In genomic region chr1:31778763-31779488, GRCh38 we compare ENCODE assay signal across 24 cellular contexts. TPM values are rescaled to one million over a fixed set of nuclear protein-coding genes. Genes with fewer than 3 reads are reported as not detected.
DNase-seq lines count a peak whose midpoint lies in the region; ATAC-seq and TF ChIP-seq lines count a peak whose summit lies in the region.
"Had no signal": no experiment of that assay in that cellular context is flagged by ENCODE, and none has a peak within 500 bp of the region (broad histone marks: within the 10 kb centered on the region; RNA-seq: fewer than 3 reads in every experiment).

No MANE protein-coding gene starts in this region.

- no peak overlapping the region for H2BK5ac ChIP-seq in mesendoderm (ENCODE audit: low read length)

- POLR2A ChIA-PET in SK-N-SH (lab: Yijun Ruan, JAX): no interaction called here
- POLR2A ChIA-PET in OCI-LY7 (lab: Charles Lee): no interaction called here

- no peaks in the 10 kb centered on the region for H3K36me3 Mint-ChIP-seq in activated T-helper 1 cell treated with anti-CD3 and anti-CD28 coated beads, Interleukin-12 subunit alpha, Interleukin-12 subunit beta, Interleukin-2, Interleukin-4 antibody, amounts not matched to agents 30 ng/mL and 10 ng/mL and 1 ng/mL, durations not matched to agents 14 hours and 24 hours and 36 hours (ENCODE audit: low read depth)
- no peaks in the 10 kb centered on the region for H3K36me3 Mint-ChIP-seq in stimulated activated memory B cell treated with anti-CD40 and anti-IgM and Interleukin-4, amounts not matched to agents 10 μg/mL and 1 μg/mL and 100 μg/mL, for 72 hours
- H3K36me3 Mint-ChIP-seq: CD14-positive monocyte; CD8-positive, alpha-beta memory T cell; T-cell had no signal

- no peaks in the 10 kb centered on the region for H3K79me1 ChIP-seq in mesendoderm (ENCODE audit: low read length)

- H3K9me2 ChIP-seq in SK-N-SH: no peaks in the 10 kb centered on the region
- no peaks in the 10 kb centered on the region for H3K9me2 ChIP-seq in OCI-LY7 (ENCODE audit: insufficient read depth, low read length)

- no peak overlapping the region for H4K8ac ChIP-seq in mesendoderm (ENCODE audit: low read depth, low read length)

- H3K27ac ChIP-seq in SK-N-SH (ENCODE audit: low read depth in 2 of 2, low read length in 1 of 2) (no peak overlapping the region), OCI-LY7 (ENCODE audit: low read depth, low read length, poor library complexity, severe bottlenecking) (no peak overlapping the region), mesendoderm (ENCODE audit: low read depth, low read length) (no peak overlapping the region)
- H3K27ac ChIP-seq: GM23248, SJCRH30 had no signal

- no peak for TF ChIP-seq CTCF in SK-N-SH (IDR thresholded peaks at IDR 0.05)
- 0 out of 2 replicates have a peak, but pooled peaks have one; percentile 4 for TF ChIP-seq CTCF in BE2C (IDR thresholded peaks at IDR 0.05; ENCODE audit: low read depth, low read length)
- TF ChIP-seq CTCF in OCI-LY7 (conservative IDR thresholded peaks at IDR 0.05; ENCODE audit: low read length): peak; percentile 30; the same call in 1 of the 2 replicates

- H3K36me3 ChIP-seq in SK-N-SH (replicated peaks in 1 of 2; ENCODE audit: control insufficient read depth in 1 of 2, insufficient read depth in 2 of 2, low read length in 1 of 2) (no peaks in the 10 kb centered on the region), BE2C (no peaks in the 10 kb centered on the region), OCI-LY7 (ENCODE audit: insufficient read depth, low read length) (no peaks in the 10 kb centered on the region), mesendoderm (ENCODE audit: control insufficient read depth, insufficient read depth, low read length) (no peaks in the 10 kb centered on the region)
- H3K36me3 ChIP-seq: MG63, SJCRH30 had no signal

- no peak overlapping the region for H3K9ac ChIP-seq in SK-N-SH
- no peak overlapping the region for H3K9ac ChIP-seq in mesendoderm (ENCODE audit: low read length)
- H3K9ac ChIP-seq: GM23248 had no signal

- no peak overlapping the region for H3K4me3 Mint-ChIP-seq in activated T-helper 1 cell treated with anti-CD3 and anti-CD28 coated beads, Interleukin-12 subunit alpha, Interleukin-12 subunit beta, Interleukin-2, Interleukin-4 antibody, amounts not matched to agents 30 ng/mL and 10 ng/mL and 1 ng/mL, durations not matched to agents 14 hours and 24 hours and 36 hours
- H3K4me3 Mint-ChIP-seq in stimulated activated memory B cell treated with anti-CD40 and anti-IgM and Interleukin-4, amounts not matched to agents 10 μg/mL and 1 μg/mL and 100 μg/mL, for 72 hours: no peak overlapping the region
- H3K4me3 Mint-ChIP-seq: CD8-positive, alpha-beta memory T cell; H9; T-cell had no signal

- TF ChIP-seq EP300 in SK-N-SH (IDR thresholded peaks at IDR 0.05; ENCODE audit: borderline replicate concordance in 1 of 2, low read depth in 1 of 2, low read length in 1 of 2): no peak

- no peak for ATAC-seq in SK-N-SH treated with all-trans-retinoic acid at 6 μM for 48 hours
- ATAC-seq in stimulated activated memory B cell treated with anti-CD40 and anti-IgM and Interleukin-4, amounts not matched to agents 10 μg/mL and 1 μg/mL and 100 μg/mL, for 72 hours: no peak
- ATAC-seq: PC-3, T-cell had no signal

- H4K20me1 ChIP-seq in SK-N-SH (ENCODE audit: insufficient read depth): no peaks in the 10 kb centered on the region
- H4K20me1 ChIP-seq in OCI-LY7 (ENCODE audit: insufficient read depth, low read length): no peaks in the 10 kb centered on the region

- H3K4me3 ChIP-seq in SK-N-SH (ENCODE audit: low read depth in 2 of 2, low read length in 1 of 2) (no peak overlapping the region), BE2C (ENCODE audit: low read depth, low read length) (no peak overlapping the region), OCI-LY7 (ENCODE audit: low read depth, low read length, poor library complexity, severe bottlenecking) (no peak overlapping the region), mesendoderm (ENCODE audit: low read length) (no peak overlapping the region)
- H3K4me3 ChIP-seq: GM23248, MG63, SJCRH30 had no signal

- H3K79me2 ChIP-seq in SK-N-SH (ENCODE audit: insufficient read depth) (no peaks in the 10 kb centered on the region), OCI-LY7 (ENCODE audit: insufficient read depth, low read depth, low read length) (no peaks in the 10 kb centered on the region), mesendoderm (ENCODE audit: control insufficient read depth, insufficient read depth, low read length) (no peaks in the 10 kb centered on the region)

- H3K27me3 Mint-ChIP-seq in activated T-helper 1 cell treated with anti-CD3 and anti-CD28 coated beads, Interleukin-12 subunit alpha, Interleukin-12 subunit beta, Interleukin-2, Interleukin-4 antibody, amounts not matched to agents 30 ng/mL and 10 ng/mL and 1 ng/mL, durations not matched to agents 14 hours and 24 hours and 36 hours (ENCODE audit: insufficient read depth): peaks cover 25% of the 10 kb centered on the region
- H3K27me3 Mint-ChIP-seq in stimulated activated memory B cell treated with anti-CD40 and anti-IgM and Interleukin-4, amounts not matched to agents 10 μg/mL and 1 μg/mL and 100 μg/mL, for 72 hours: peaks cover 56% of the 10 kb centered on the region

- WGBS in SK-N-SH (ENCODE audit: low lambda C conversion rate): 89% methylated on average over 10 of the region's 11 CpGs
- no CpG with 5 or more reads among the region's 11 CpGs for WGBS in mesendoderm (ENCODE audit: extremely low coverage, insufficient coverage, low lambda C conversion rate)

- no peak overlapping the region for H3K4ac ChIP-seq in mesendoderm (ENCODE audit: low read depth, low read length)

- TF ChIP-seq RAD21 in SK-N-SH (IDR thresholded peaks at IDR 0.05; ENCODE audit: low read length): 0 out of 2 replicates have a peak, but pooled peaks have one; percentile 8

- H2BK15ac ChIP-seq in mesendoderm (replicated peaks; ENCODE audit: low read depth): no peak overlapping the region

- no peak overlapping the region for H3K18ac ChIP-seq in mesendoderm (ENCODE audit: low read length)

- H2BK120ac ChIP-seq in mesendoderm (ENCODE audit: low read depth, low read length): no peak overlapping the region

- intact Hi-C loops in OCI-LY7 (cut with micrococcal nuclease; ENCODE audit: unreplicated experiment): no loop called here
- intact Hi-C loops in activated T-helper 1 cell treated with anti-CD3 and anti-CD28 coated beads, Interleukin-12 subunit alpha, Interleukin-12 subunit beta, Interleukin-2, Interleukin-4 antibody, amounts not matched to agents 30 ng/mL and 10 ng/mL and 1 ng/mL, durations not matched to agents 14 hours and 24 hours and 36 hours (cut with micrococcal nuclease): no loop called here

- H2AFZ ChIP-seq in SK-N-SH (ENCODE audit: low read depth) (no peak overlapping the region), OCI-LY7 (ENCODE audit: low read length) (no peak overlapping the region)
- H2AFZ ChIP-seq: GM23248 had no signal

- no peak overlapping the region for H4K5ac ChIP-seq in mesendoderm (ENCODE audit: low read length)

- H3K9me3 ChIP-seq in SK-N-SH (no peaks in the 10 kb centered on the region), BE2C (no peaks in the 10 kb centered on the region), OCI-LY7 (ENCODE audit: low read length) (no peaks in the 10 kb centered on the region)
- H3K9me3 ChIP-seq: MG63, SJCRH30 had no signal

- H3K27me3 ChIP-seq in SK-N-SH (ENCODE audit: insufficient read depth) (no peaks in the 10 kb centered on the region), BE2C (no peaks in the 10 kb centered on the region), mesendoderm (ENCODE audit: insufficient read depth, low read length, poor library complexity) (peaks cover 3% of the 10 kb centered on the region)
- H3K27me3 ChIP-seq: MG63 had no signal

- H3K27ac Mint-ChIP-seq in activated T-helper 1 cell treated with anti-CD3 and anti-CD28 coated beads, Interleukin-12 subunit alpha, Interleukin-12 subunit beta, Interleukin-2, Interleukin-4 antibody, amounts not matched to agents 30 ng/mL and 10 ng/mL and 1 ng/mL, durations not matched to agents 14 hours and 24 hours and 36 hours: no peak overlapping the region
- no peak overlapping the region for H3K27ac Mint-ChIP-seq in stimulated activated memory B cell treated with anti-CD40 and anti-IgM and Interleukin-4, amounts not matched to agents 10 μg/mL and 1 μg/mL and 100 μg/mL, for 72 hours
- H3K27ac Mint-ChIP-seq: CD8-positive, alpha-beta memory T cell; H9; T-cell had no signal

- no peak overlapping the region for H3K56ac ChIP-seq in mesendoderm (ENCODE audit: low read length)

- no peak overlapping the region for H3K4me2 ChIP-seq in SK-N-SH
- no peak overlapping the region for H3K4me2 ChIP-seq in OCI-LY7 (ENCODE audit: low read length)
- no peak overlapping the region for H3K4me2 ChIP-seq in mesendoderm (ENCODE audit: low read length)

- no peaks in the 10 kb centered on the region for H3F3A ChIP-seq in SK-N-SH (replicated peaks; ENCODE audit: insufficient read depth)

- H3K4me1 ChIP-seq in SK-N-SH (ENCODE audit: control insufficient read depth in 1 of 2, insufficient read depth in 2 of 2, low read depth in 1 of 2, low read length in 1 of 2): peaks cover 21 to 72% of the 10 kb centered on the region in 2 experiments
- peaks cover 28% of the 10 kb centered on the region for H3K4me1 ChIP-seq in BE2C
- peaks cover 41% of the 10 kb centered on the region for H3K4me1 ChIP-seq in OCI-LY7 (ENCODE audit: insufficient read depth, low read length, poor library complexity, severe bottlenecking)
- peaks cover 24% of the 10 kb centered on the region for H3K4me1 ChIP-seq in mesendoderm (ENCODE audit: control insufficient read depth, low read depth, low read length)

- no peak for DNase-seq in SK-N-SH
- DNase-seq in BE2C: no peak
- no peak for DNase-seq in OCI-LY7 (ENCODE audit: low spot score)
- no peak for DNase-seq in mesendoderm
- no peak for DNase-seq in activated T-helper 1 cell treated with anti-CD3 and anti-CD28 coated beads, Interleukin-12 subunit alpha, Interleukin-12 subunit beta, Interleukin-2, Interleukin-4 antibody, amounts not matched to agents 30 ng/mL and 10 ng/mL and 1 ng/mL, durations not matched to agents 14 hours and 24 hours and 36 hours (ENCODE audit: low spot score)
- DNase-seq: AML-193; CD8-positive, alpha-beta memory T cell; DMS153; DND-41; GM23248; H9; KBM-7; MG63; NCI-H1105 treated with DMSO at 0.1 percent for 48 hours; NCI-H146; NCI-H1930; NCI-H2227 treated with DMSO at 0.1 percent for 48 hours; NCI-H510A treated with DMSO at 0.1 percent for 48 hours; PC-3; SJCRH30; T-cell had no signal

- H3K4me1 Mint-ChIP-seq in activated T-helper 1 cell treated with anti-CD3 and anti-CD28 coated beads, Interleukin-12 subunit alpha, Interleukin-12 subunit beta, Interleukin-2, Interleukin-4 antibody, amounts not matched to agents 30 ng/mL and 10 ng/mL and 1 ng/mL, durations not matched to agents 14 hours and 24 hours and 36 hours (ENCODE audit: low read depth): no peaks in the 10 kb centered on the region
- H3K4me1 Mint-ChIP-seq in stimulated activated memory B cell treated with anti-CD40 and anti-IgM and Interleukin-4, amounts not matched to agents 10 μg/mL and 1 μg/mL and 100 μg/mL, for 72 hours: peaks cover 2% of the 10 kb centered on the region
- H3K4me1 Mint-ChIP-seq: CD14-positive monocyte had no signal

- CTCF ChIA-PET in SK-N-SH (lab: Yijun Ruan, JAX): interaction anchor here (1.0 to 21.1 kb wide), 6 partner anchors 10 to 191 kb away, joined by 3 to 707 read pairs (median 3); partner anchors contain the start of gene ADGRB2
- CTCF ChIA-PET in OCI-LY7 (lab: Charles Lee; ENCODE audit: unreplicated experiment): no interaction called here

- no peak overlapping the region for H3K23ac ChIP-seq in mesendoderm (ENCODE audit: low read length)

- H3K9me3 Mint-ChIP-seq in activated T-helper 1 cell treated with anti-CD3 and anti-CD28 coated beads, Interleukin-12 subunit alpha, Interleukin-12 subunit beta, Interleukin-2, Interleukin-4 antibody, amounts not matched to agents 30 ng/mL and 10 ng/mL and 1 ng/mL, durations not matched to agents 14 hours and 24 hours and 36 hours: no peaks in the 10 kb centered on the region
- no peaks in the 10 kb centered on the region for H3K9me3 Mint-ChIP-seq in stimulated activated memory B cell treated with anti-CD40 and anti-IgM and Interleukin-4, amounts not matched to agents 10 μg/mL and 1 μg/mL and 100 μg/mL, for 72 hours
- H3K9me3 Mint-ChIP-seq: H9, T-cell had no signal

- peak overlapping the region; percentile 86 for H2AK5ac ChIP-seq in mesendoderm (ENCODE audit: low read length)

- no TSS peak for BruUV-seq in OCI-LY7 (replicated peaks; lab: Mats Ljungman, UMichigan)

RNA-seq across cellular contexts. Expression of gene ADGRB2, which starts 14.8 kb away (rescaled TPM):
- 10.6 and 13.0 TPM in 2 replicates for polyA plus RNA-seq in SK-N-SH (2012; rRNA removed)
- polyA plus RNA-seq in SK-N-SH (2012; cell fraction: cytosol; rRNA removed): 4.3 and 8.4 TPM in 2 replicates
- 41.8 and 66.9 TPM in 2 replicates for polyA plus RNA-seq in SK-N-SH (2012; cell fraction: nucleus; rRNA removed)
- 104 TPM for polyA plus RNA-seq in BE2C (2012; ENCODE audit: insufficient read depth, insufficient read length, low read depth)
- 4.0 and 4.1 TPM in 2 replicates for total RNA-seq in OCI-LY7 (2014; rRNA removed; shearing (Covaris generic))
- 11.4 and 11.5 TPM in 2 replicates for total RNA-seq in OCI-LY7 (2022)
- 4.9 TPM for polyA plus RNA-seq in mesendoderm (2013, experiment 1 of 2)
- polyA plus RNA-seq in mesendoderm (2013, experiment 2 of 2): 5.2 TPM
- 0.13 and 0.29 TPM in 2 replicates for total RNA-seq in activated T-helper 1 cell treated with anti-CD3 and anti-CD28 coated beads, Interleukin-12 subunit alpha, Interleukin-12 subunit beta, Interleukin-2, Interleukin-4 antibody, amounts not matched to agents 30 ng/mL and 10 ng/mL and 1 ng/mL, durations not matched to agents 14 hours and 24 hours and 36 hours
- polyA plus RNA-seq: CD14-positive monocyte had no signal

RNA-seq across cellular contexts. Expression of gene SPOCD1, which starts 36.9 kb away (rescaled TPM):
- 10.7 and 12.5 TPM in 2 replicates for polyA plus RNA-seq in SK-N-SH (2012; rRNA removed)
- 3.8 and 5.7 TPM in 2 replicates for polyA plus RNA-seq in SK-N-SH (2012; cell fraction: cytosol; rRNA removed)
- 42.6 and 46.9 TPM in 2 replicates for polyA plus RNA-seq in SK-N-SH (2012; cell fraction: nucleus; rRNA removed)
- not detected for polyA plus RNA-seq in BE2C (2012; ENCODE audit: insufficient read depth, insufficient read length, low read depth)
- 0.60 and 0.85 TPM in 2 replicates for total RNA-seq in OCI-LY7 (2014; rRNA removed; shearing (Covaris generic))
- total RNA-seq in OCI-LY7 (2022): 1.0 and 1.1 TPM in 2 replicates
- polyA plus RNA-seq in mesendoderm (2013, experiment 1 of 2): 0.37 TPM
- 0.35 TPM for polyA plus RNA-seq in mesendoderm (2013, experiment 2 of 2)
- not detected in 2 replicates for total RNA-seq in activated T-helper 1 cell treated with anti-CD3 and anti-CD28 coated beads, Interleukin-12 subunit alpha, Interleukin-12 subunit beta, Interleukin-2, Interleukin-4 antibody, amounts not matched to agents 30 ng/mL and 10 ng/mL and 1 ng/mL, durations not matched to agents 14 hours and 24 hours and 36 hours
- total RNA-seq: T-cell had no signal
- polyA plus RNA-seq: CD14-positive monocyte; CD8-positive, alpha-beta memory T cell had no signal
